ENCODE assay signal across 8 cellular contexts in the genomic region with DNA sequence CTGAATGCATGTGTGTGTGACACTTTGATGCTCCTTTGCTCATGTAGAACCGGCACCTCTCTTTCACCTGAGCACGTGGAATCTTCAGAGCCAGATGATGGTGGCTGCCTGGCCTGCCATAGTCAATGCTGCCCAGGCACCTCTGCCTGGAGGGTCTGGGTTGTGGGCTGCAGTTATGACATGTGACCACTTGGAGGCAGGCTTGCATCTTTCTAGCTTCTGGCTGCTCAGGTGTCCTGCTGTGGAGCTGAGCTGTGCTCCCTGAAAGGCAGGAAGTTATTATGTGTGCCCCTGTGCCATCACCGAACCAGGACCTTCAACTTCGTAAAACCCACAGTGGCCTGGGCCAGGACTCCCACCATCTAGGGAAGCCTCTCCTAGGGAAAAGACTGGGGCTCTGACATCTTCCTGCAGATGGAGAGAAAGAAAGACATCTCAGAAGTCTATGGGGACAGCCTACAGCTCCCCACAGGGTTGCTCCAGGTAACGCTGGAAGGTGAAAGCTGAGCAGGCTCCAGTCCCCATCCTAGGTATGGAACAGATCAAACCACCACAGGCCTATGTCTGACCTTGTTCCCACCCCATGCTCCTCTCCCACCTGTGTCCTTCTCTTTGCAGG. TPM values are rescaled to one million over a fixed set of nuclear protein-coding genes. Genes with fewer than 3 reads are reported as not detected.
DNase-seq lines count a peak whose midpoint lies in the region; ATAC-seq and TF ChIP-seq lines count a peak whose summit lies in the region.

No MANE protein-coding gene starts in this region.

- H2BK5ac ChIP-seq in neuronal stem cell (ENCODE audit: low read length), result no peak overlapping the region

- no peaks in the 10 kb centered on the region for H3K27me3 ChIP-seq in neuronal stem cell (ENCODE audit: control insufficient read depth in 3 of 3, insufficient read depth in 3 of 3, low read depth in 1 of 3, low read length in 3 of 3)
- no peaks in the 10 kb centered on the region for H3K27me3 ChIP-seq in testis

- no peak overlapping the region for H3K18ac ChIP-seq in neuronal stem cell (ENCODE audit: low read length)

- no peak overlapping the region for H2BK120ac ChIP-seq in neuronal stem cell (ENCODE audit: low read depth, low read length)

- peak overlapping the region; percentile 26 to 85 (median 29) for H3K27ac Mint-ChIP-seq in IgD-negative memory B cell
- H3K27ac Mint-ChIP-seq in activated T-cell treated with anti-CD3 and anti-CD28 coated beads, Interleukin-2, amount 50 U/mL, for 24 hours, result peak overlapping the region; percentile 84

- TF ChIP-seq CTCF in fibroblast of mammary gland (conservative IDR thresholded peaks at IDR 0.05; ENCODE audit: control insufficient read depth, insufficient read depth, low read depth, low read length), result peak; percentile 96
- peak; percentile 62 to 72 (median 66) for TF ChIP-seq CTCF in testis (IDR thresholded peaks at IDR 0.05)

- H3K9me3 ChIP-seq in neuronal stem cell (replicated peaks in 1 of 2; ENCODE audit: control insufficient read depth in 2 of 2, insufficient read depth in 1 of 2, low read depth in 1 of 2, low read length in 2 of 2) (no peaks in the 10 kb centered on the region), testis (no peaks in the 10 kb centered on the region)

- no peak overlapping the region for H3K9ac ChIP-seq in neuronal stem cell (ENCODE audit: low read depth, low read length, poor library complexity)

- WGBS in neuronal stem cell (ENCODE audit: extremely low coverage in 2 of 2, insufficient read length in 2 of 2, insufficient replicate concordance in 1 of 2), 2 donors, result no CpG with 5 or more reads among the region's 5 CpGs
- 40 to 51% methylated on average over 5 of the region's 5 CpGs for WGBS in testis, 2 donors

- DNase-seq in DMS53 treated with DMSO at 0.1 percent for 48 hours (lab: John Stamatoyannopoulos, UW; ENCODE audit: unreplicated experiment) (peak; percentile 81), fibroblast of mammary gland (ENCODE audit: low read depth) (peak; percentile 75), neuronal stem cell (ENCODE audit: low spot score) (peak; percentile 67), testis (peak; percentile 84)
- peak; percentile 82 for DNase-seq in activated T-cell treated with anti-CD3 and anti-CD28 coated beads, Interleukin-2, amount 50 U/mL, for 24 hours

- intact Hi-C loops in testis (cut with DNase I; ENCODE audit: low total_unique reads), result loop anchor here (10.0 kb wide), 1 partner anchor 69 kb away; no protein-coding TSS in a partner anchor

- no peaks in the 10 kb centered on the region for H3K27me3 Mint-ChIP-seq in IgD-negative memory B cell
- H3K27me3 Mint-ChIP-seq in activated T-cell treated with anti-CD3 and anti-CD28 coated beads, Interleukin-2, amount 50 U/mL, for 24 hours, result no peaks in the 10 kb centered on the region

- no peak overlapping the region for H3K4me3 Mint-ChIP-seq in IgD-negative memory B cell
- H3K4me3 Mint-ChIP-seq in activated T-cell treated with anti-CD3 and anti-CD28 coated beads, Interleukin-2, amount 50 U/mL, for 24 hours, result no peak overlapping the region

- H2BK15ac ChIP-seq in neuronal stem cell (ENCODE audit: low read length), result no peak overlapping the region

- H3K4me1 ChIP-seq in neuronal stem cell (ENCODE audit: control insufficient read depth in 2 of 2, insufficient read depth in 1 of 2, low read depth in 1 of 2, low read length in 2 of 2), result peaks cover 12 to 19% of the 10 kb centered on the region in 2 donors
- H3K4me1 ChIP-seq in testis, result no peaks in the 10 kb centered on the region

- no peak overlapping the region for H3K4me2 ChIP-seq in neuronal stem cell (ENCODE audit: insufficient read depth, low read length, poor library complexity, severe bottlenecking)

- no peak overlapping the region for H4K91ac ChIP-seq in neuronal stem cell (ENCODE audit: low read depth, low read length, poor library complexity)

- peaks cover 8 to 17% (median 12%) of the 10 kb centered on the region in 3 donors for H3K4me1 Mint-ChIP-seq in IgD-negative memory B cell
- H3K4me1 Mint-ChIP-seq in activated T-cell treated with anti-CD3 and anti-CD28 coated beads, Interleukin-2, amount 50 U/mL, for 24 hours (ENCODE audit: low read depth), result peaks cover 21% of the 10 kb centered on the region

- H3K4ac ChIP-seq in neuronal stem cell (ENCODE audit: low read length), result no peak overlapping the region

- peak overlapping the region; percentile 9 for H2AFZ ChIP-seq in neuronal stem cell (ENCODE audit: low read length)

- no peak overlapping the region for H2AK5ac ChIP-seq in neuronal stem cell (ENCODE audit: low read depth, low read length)

- H3K79me1 ChIP-seq in neuronal stem cell (ENCODE audit: low read depth, low read length), result no peaks in the 10 kb centered on the region

- H3K36me3 ChIP-seq in neuronal stem cell (replicated peaks in 1 of 2; ENCODE audit: control insufficient read depth in 2 of 2, insufficient read depth in 2 of 2, low read length in 2 of 2), result no peaks in the 10 kb centered on the region
- H3K36me3 ChIP-seq in testis (ENCODE audit: low read depth, missing control alignments), result no peaks in the 10 kb centered on the region

- H4K8ac ChIP-seq in neuronal stem cell (ENCODE audit: low read depth, low read length), result no peak overlapping the region

- ATAC-seq in GM21529 (IDR thresholded peaks at IDR 0.05; ENCODE audit: unreplicated experiment), result peak; percentile 82

- H3K4me3 ChIP-seq in fibroblast of mammary gland (ENCODE audit: control insufficient read depth, low read depth, low read length) (no peak overlapping the region), neuronal stem cell (ENCODE audit: low read length in 2 of 2) (no peak overlapping the region), testis (no peak overlapping the region)

- no peak overlapping the region for H3K14ac ChIP-seq in neuronal stem cell (ENCODE audit: low read length)

- H3K36me3 Mint-ChIP-seq in IgD-negative memory B cell, result peaks cover 3% of the 10 kb centered on the region
- H3K36me3 Mint-ChIP-seq in activated T-cell treated with anti-CD3 and anti-CD28 coated beads, Interleukin-2, amount 50 U/mL, for 24 hours (ENCODE audit: low read depth), result peaks cover 49% of the 10 kb centered on the region

- H3K27ac ChIP-seq in neuronal stem cell (replicated peaks; ENCODE audit: low read length) (no peak overlapping the region), testis (no peak overlapping the region)

- no peak for TF ChIP-seq POLR2A in testis (IDR thresholded peaks at IDR 0.05)

- no peak overlapping the region for H2BK12ac ChIP-seq in neuronal stem cell (ENCODE audit: low read length)

- no peak overlapping the region for H3K23ac ChIP-seq in neuronal stem cell (ENCODE audit: low read depth, low read length, poor library complexity)

- H3K9me3 Mint-ChIP-seq in IgD-negative memory B cell, result no peaks in the 10 kb centered on the region
- no peaks in the 10 kb centered on the region for H3K9me3 Mint-ChIP-seq in activated T-cell treated with anti-CD3 and anti-CD28 coated beads, Interleukin-2, amount 50 U/mL, for 24 hours

TF ChIP-seq in PFSK-1, 5 proteins besides CTCF, POLR2A, EP300 and RAD21:
- TF ChIP-seq FOXP2 (optimal IDR thresholded peaks at IDR 0.05; ENCODE audit: borderline replicate concordance, extremely low read depth, extremely low read length, insufficient read depth), result peak; percentile 15
- no peak for TF ChIP-seq SIN3A (IDR thresholded peaks at IDR 0.05; ENCODE audit: borderline replicate concordance, insufficient read depth, low read length)
TF ChIP-seq in PFSK-1: peak in this region for 1.

RNA-seq across cellular contexts. Expression of a gene that starts 30.2 kb away (rescaled TPM):
- polyA plus RNA-seq in IgD-negative memory B cell (36.4 TPM), testis (ENCODE audit: insufficient read depth, low read depth, low replicate concordance) (22.8 TPM)
- 0.72 TPM for polyA plus RNA-seq in PFSK-1 (2012; ENCODE audit: insufficient read length, low read depth)
- 0.52 TPM for polyA plus RNA-seq in neuronal stem cell (2013, experiment 1 of 2)
- 0.78 TPM for polyA plus RNA-seq in neuronal stem cell (2013, experiment 2 of 2)
- total RNA-seq in testis, result 10 to 100 TPM; 18.7 to 35.9 TPM
